In the genomic region with DNA sequence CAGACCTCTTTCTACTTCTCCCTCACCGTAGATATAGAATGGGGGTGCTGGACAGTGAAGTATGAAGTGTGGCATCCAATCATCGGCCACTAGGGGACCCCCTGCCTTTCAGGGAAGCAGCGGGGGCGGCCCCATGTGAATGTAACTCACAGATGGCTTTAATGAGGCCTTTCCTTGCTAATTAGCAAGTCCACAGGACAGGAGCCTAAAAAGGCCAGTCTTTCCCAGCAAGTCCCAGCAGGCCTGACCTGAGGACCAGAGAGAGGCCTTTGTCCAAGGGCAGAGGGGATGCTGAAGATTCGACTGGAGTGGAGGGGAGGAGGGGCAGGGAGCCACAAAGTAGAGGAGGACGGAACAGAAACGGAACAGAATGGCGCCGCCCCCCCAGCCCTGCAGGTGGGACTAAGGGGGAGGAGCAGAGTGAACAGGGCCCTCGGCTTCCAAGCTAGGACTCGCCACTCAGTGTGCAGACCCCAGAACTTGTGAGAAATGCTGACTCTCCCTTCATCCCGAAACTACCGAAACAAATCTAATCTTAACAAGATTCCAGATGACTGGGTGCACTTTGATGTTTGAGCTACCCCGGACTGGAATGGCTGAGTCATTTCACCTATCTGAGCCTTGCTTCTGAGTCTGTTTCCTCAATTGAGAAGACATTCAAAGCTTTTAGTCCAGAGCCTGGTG, we compare ENCODE assay signal across 8 cellular contexts. TPM values are rescaled to one million over a fixed set of nuclear protein-coding genes. Genes with fewer than 3 reads are reported as not detected.
DNase-seq lines count a peak whose midpoint lies in the region; ATAC-seq and TF ChIP-seq lines count a peak whose summit lies in the region.

No MANE protein-coding gene starts in this region.

- DNase-seq in LHCN-M2 (ENCODE audit: low read depth): peak; percentile 32
- DNase-seq in activated T-cell treated with anti-CD3 and anti-CD28 coated beads, Interleukin-2, amount 50 U/mL, for 48 hours: peak; percentile 60 to 64
- DNase-seq in islet precursor cell: peak; percentile 92
- DNase-seq in stimulated activated naive CD8-positive, alpha-beta T cell treated with anti-CD3 and anti-CD28 coated beads, Interleukin-15, Interleukin-2, amounts not matched to agents 100 U/mL and 50 U/mL, for 24 hours: peak; percentile 62
- no peak for DNase-seq in CD4-positive, alpha-beta T cell

- POLR2A ChIA-PET in CD4-positive, alpha-beta T cell (lab: Charles Lee): no interaction called here

- H3K27ac ChIP-seq in CD4-positive, alpha-beta T cell (ENCODE audit: low read depth, low read length): no peak overlapping the region

- intact Hi-C loops in CD4-positive, alpha-beta T cell (cut with DNase I, micrococcal nuclease): no loop called here

- peaks cover 24% of the 10 kb centered on the region for H3K27me3 Mint-ChIP-seq in CD4-positive, alpha-beta T cell

- H3K9me3 ChIP-seq in CD4-positive, alpha-beta T cell (ENCODE audit: control insufficient read depth, low read length): no peaks in the 10 kb centered on the region

- no peaks in the 10 kb centered on the region for H3K36me3 Mint-ChIP-seq in CD4-positive, alpha-beta T cell (ENCODE audit: low read depth)

- H3K4me3 Mint-ChIP-seq in CD4-positive, alpha-beta T cell: no peak overlapping the region

- no peaks in the 10 kb centered on the region for H3K9me3 Mint-ChIP-seq in CD4-positive, alpha-beta T cell

- H3K27me3 ChIP-seq in CD4-positive, alpha-beta T cell (ENCODE audit: control insufficient read depth, insufficient read depth, low read length): peaks cover 12% of the 10 kb centered on the region

- H3K4me1 Mint-ChIP-seq in CD4-positive, alpha-beta T cell (ENCODE audit: low read depth): peaks cover 6% of the 10 kb centered on the region

- peak; percentile 76 for ATAC-seq in stimulated activated naive CD8-positive, alpha-beta T cell treated with anti-CD3 and anti-CD28 coated beads, Interleukin-15, Interleukin-2, amounts not matched to agents 100 U/mL and 50 U/mL, for 24 hours
- no peak for ATAC-seq in CD4-positive, alpha-beta T cell (ENCODE audit: poor library complexity)
- ATAC-seq in GM18520 (IDR thresholded peaks at IDR 0.05; ENCODE audit: unreplicated experiment) (no peak), HG03565 (IDR thresholded peaks at IDR 0.05; ENCODE audit: unreplicated experiment) (no peak)

- CTCF ChIA-PET in CD4-positive, alpha-beta T cell (lab: Charles Lee): no interaction called here

- TF ChIP-seq CTCF in GM12874 (IDR thresholded peaks at IDR 0.05; ENCODE audit: insufficient read depth, low read depth, low read length): peak; percentile 57
- no peak for TF ChIP-seq CTCF in CD4-positive, alpha-beta T cell (IDR thresholded peaks at IDR 0.05)

- no peak overlapping the region for H3K27ac Mint-ChIP-seq in CD4-positive, alpha-beta T cell

RNA-seq across cellular contexts. Expression of a gene that starts 5.8 kb away (rescaled TPM):
- 0.45 and 0.75 TPM in 2 replicates for total RNA-seq in LHCN-M2 (2014; rRNA removed)
- 4.6 TPM for polyA plus RNA-seq in LHCN-M2 (2012)
- not detected for total RNA-seq in CD4-positive, alpha-beta T cell

RNA-seq across cellular contexts. Expression of a gene that starts 36.5 kb away (rescaled TPM):
- not detected in 2 replicates for total RNA-seq in LHCN-M2 (2014; rRNA removed)
- polyA plus RNA-seq in LHCN-M2 (2012): not detected
- total RNA-seq in CD4-positive, alpha-beta T cell: not detected

RNA-seq across cellular contexts. Expression of a gene that starts 58.1 kb away (rescaled TPM):
- 0.17 TPM in 1 of 2 replicates, not detected in the other for total RNA-seq in LHCN-M2 (2014; rRNA removed)
- 0.13 TPM for polyA plus RNA-seq in LHCN-M2 (2012)
- total RNA-seq in CD4-positive, alpha-beta T cell: 1 to 10 TPM; 2.3 to 2.4 TPM

Comparison
In these comparisons a context has a peak if more than half of its experiments do, and no peak if none do; other contexts are left out.
1. DNase-seq: peak in LHCN-M2 (single experiment), activated T-cell treated with anti-CD3 and anti-CD28 coated beads, Interleukin-2, amount 50 U/mL, for 48 hours (2 of 2), islet precursor cell (single experiment) and stimulated activated naive CD8-positive, alpha-beta T cell treated with anti-CD3 and anti-CD28 coated beads, Interleukin-15, Interleukin-2, amounts not matched to agents 100 U/mL and 50 U/mL, for 24 hours (single experiment); none in CD4-positive, alpha-beta T cell (0 of 10).